ENCODE assay signal across 7 cellular contexts in the genomic region with DNA sequence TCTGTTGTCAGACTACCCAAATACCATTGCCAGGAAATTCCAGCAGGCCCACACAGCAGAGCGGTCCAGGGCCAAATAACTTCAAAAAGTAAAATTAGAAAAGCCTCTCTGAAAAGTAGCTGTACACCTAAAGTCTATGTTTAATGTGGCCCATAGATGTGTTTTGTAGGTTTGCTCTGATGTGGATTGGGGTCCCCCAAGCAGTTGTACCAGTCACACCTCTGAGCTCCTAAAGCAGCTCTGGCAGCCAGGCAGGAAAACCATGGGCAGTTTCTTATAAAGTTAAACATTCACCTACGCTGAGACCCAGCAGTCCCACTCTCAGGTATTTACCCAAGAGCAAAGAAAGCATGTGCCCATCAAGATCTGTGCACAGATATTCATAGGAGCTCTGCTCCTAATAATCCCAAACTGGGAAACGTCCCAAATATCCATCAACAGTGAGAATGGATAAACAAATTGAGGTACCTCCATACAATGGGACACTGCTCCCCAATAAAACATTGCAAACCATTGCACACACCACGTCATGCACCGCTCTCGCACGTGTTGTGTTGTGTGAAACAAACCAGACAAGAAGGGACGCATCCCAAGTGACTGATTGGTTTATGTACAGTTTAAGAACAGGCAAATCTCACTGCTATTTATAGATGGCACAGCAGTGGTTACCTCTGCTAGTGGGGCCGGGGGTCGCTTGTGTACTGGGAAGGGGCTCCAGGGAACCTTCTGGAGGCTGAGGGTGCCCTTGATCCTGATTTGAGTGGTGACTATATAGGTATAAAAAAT. TPM values are rescaled to one million over a fixed set of nuclear protein-coding genes. Genes with fewer than 3 reads are reported as not detected.
DNase-seq lines count a peak whose midpoint lies in the region; ATAC-seq lines count a peak whose summit lies in the region.

No MANE protein-coding gene starts in this region.

- H3K27ac ChIP-seq in epithelial cell of prostate = no peak overlapping the region

- no peaks in the 10 kb centered on the region for H3K9me3 ChIP-seq in skeletal muscle satellite cell (replicated peaks; ENCODE audit: low read length)

- H3K4me3 ChIP-seq in Jurkat, Clone E6-1 (ENCODE audit: low read length) = peak overlapping the region; percentile 29
- peak overlapping the region; percentile 34 for H3K4me3 ChIP-seq in skeletal muscle satellite cell (ENCODE audit: low read length)

- H3K4me1 ChIP-seq in skeletal muscle satellite cell (ENCODE audit: control insufficient read depth, insufficient read depth, low read length) = peaks cover 6% of the 10 kb centered on the region

- DNase-seq in Jurkat, Clone E6-1 (ENCODE audit: low read depth, low spot score) = no peak
- peak; percentile 33 for DNase-seq in epithelial cell of prostate (ENCODE audit: low read depth, low spot score)
- DNase-seq in SHP77 treated with DMSO at 0.1 percent for 48 hours (lab: John Stamatoyannopoulos, UW) = no peak
- no peak for DNase-seq in SHP77 (lab: John Stamatoyannopoulos, UW)
- no peak for DNase-seq in LoVo (ENCODE audit: low spot score)

- H3K27me3 ChIP-seq in skeletal muscle satellite cell (ENCODE audit: control insufficient read depth, insufficient read depth, low read length) = peaks cover 16% of the 10 kb centered on the region

- no peaks in the 10 kb centered on the region for H3K36me3 ChIP-seq in skeletal muscle satellite cell (ENCODE audit: insufficient read depth, low read length)

- H3K4me2 ChIP-seq in skeletal muscle satellite cell (ENCODE audit: low read length) = peak overlapping the region; percentile 70

- no peak overlapping the region for H3K9ac ChIP-seq in skeletal muscle satellite cell (ENCODE audit: low read depth, low read length)

- ATAC-seq in GM19455 (IDR thresholded peaks at IDR 0.05; ENCODE audit: unreplicated experiment) = peak; percentile 25

RNA-seq across cellular contexts. Expression of gene PRM1, which starts 15.8 kb away (rescaled TPM):
- polyA plus RNA-seq in Jurkat, Clone E6-1 (2012; ENCODE audit: insufficient read depth, insufficient read length) = not detected
- not detected in 2 replicates for total RNA-seq in skeletal muscle satellite cell (2012; rRNA removed)

RNA-seq across cellular contexts. Expression of gene PRM2, which starts 20.6 kb away (rescaled TPM):
- not detected for polyA plus RNA-seq in Jurkat, Clone E6-1 (2012; ENCODE audit: insufficient read depth, insufficient read length)
- not detected in 2 replicates for total RNA-seq in skeletal muscle satellite cell (2012; rRNA removed)

RNA-seq across cellular contexts. Expression of gene PRM3, which starts 23.5 kb away (rescaled TPM):
- polyA plus RNA-seq in Jurkat, Clone E6-1 (2012; ENCODE audit: insufficient read depth, insufficient read length) = not detected
- total RNA-seq in skeletal muscle satellite cell (2012; rRNA removed) = not detected in 2 replicates

RNA-seq across cellular contexts. Expression of gene TNP2, which starts 27.8 kb away (rescaled TPM):
- polyA plus RNA-seq in Jurkat, Clone E6-1 (2012; ENCODE audit: insufficient read depth, insufficient read length) = not detected
- total RNA-seq in skeletal muscle satellite cell (2012; rRNA removed) = not detected in 2 replicates

RNA-seq across cellular contexts. Expression of gene SOCS1, which starts 40.9 kb away (rescaled TPM):
- polyA plus RNA-seq in Jurkat, Clone E6-1 (2012; ENCODE audit: insufficient read depth, insufficient read length) = 2.2 TPM
- total RNA-seq in skeletal muscle satellite cell (2012; rRNA removed) = 0.25 and 1.1 TPM in 2 replicates
